In genomic region chr2:71466301-71467179, GRCh38 we compare ENCODE assay signal across 8 cellular contexts. TPM values are rescaled to one million over a fixed set of nuclear protein-coding genes. Genes with fewer than 3 reads are reported as not detected.
DNase-seq lines count a peak whose midpoint lies in the region; TF ChIP-seq lines count a peak whose summit lies in the region.

No MANE protein-coding gene starts in this region.

- intact Hi-C loops in testis (cut with DNase I; ENCODE audit: low total_unique reads) = no loop called here

- H3K9ac ChIP-seq in liver (ENCODE audit: low read depth in 1 of 2, low read length in 2 of 2) = peak overlapping the region in 1 of 2 donors; percentile 79

- 1% methylated on average over 78 of the region's 78 CpGs for WGBS in liver
- WGBS in testis, 2 donors = 1 to 2% methylated on average over 22 to 56 of the region's 78 CpGs

- peaks cover 2 to 23% (median 14%) of the 10 kb centered on the region in 4 donors for H3K4me1 ChIP-seq in liver (ENCODE audit: control insufficient read depth in 4 of 4, insufficient read depth in 4 of 4, low read length in 3 of 4)
- H3K4me1 ChIP-seq in testis = no peaks in the 10 kb centered on the region

- TF ChIP-seq CTCF in choroid plexus epithelial cell (conservative IDR thresholded peaks at IDR 0.05; ENCODE audit: low read depth, low read length) (no peak), liver (IDR thresholded peaks at IDR 0.05; ENCODE audit: low read depth, low read length, missing input control) (no peak), testis (IDR thresholded peaks at IDR 0.05) (no peak)

- TF ChIP-seq RAD21 in liver (IDR thresholded peaks at IDR 0.05) = peak in 1 of 2 donors; percentile 33

- H3K9me3 ChIP-seq in liver (ENCODE audit: control insufficient read depth in 4 of 4, low read length in 3 of 4) = no peaks in the 10 kb centered on the region
- H3K9me3 ChIP-seq in testis = no peaks in the 10 kb centered on the region

- H3K36me3 ChIP-seq in liver (ENCODE audit: control insufficient read depth in 4 of 4, insufficient read depth in 3 of 4, low read depth in 1 of 4, low read length in 3 of 4) (no peaks in the 10 kb centered on the region), testis (ENCODE audit: low read depth, missing control alignments) (no peaks in the 10 kb centered on the region)

- DNase-seq in NCI-H1417 (lab: John Stamatoyannopoulos, UW) (peak in 2 of 3 experiments; percentile 75 to 76), NCI-H1417 treated with DMSO at 0.1 percent for 48 hours (lab: John Stamatoyannopoulos, UW) (no peak), NCI-H2171 treated with DMSO at 0.1 percent for 48 hours (lab: John Stamatoyannopoulos, UW) (peak; percentile 4), choroid plexus epithelial cell (ENCODE audit: low read depth) (no peak), testis (no peak), SKM-1 treated with dmso at 0.1 percent for 144 hours (lab: John Stamatoyannopoulos, UW; ENCODE audit: unreplicated experiment) (no peak), NCI-H128 (lab: John Stamatoyannopoulos, UW; ENCODE audit: unreplicated experiment) (no peak)

- H3K27me3 ChIP-seq in liver (ENCODE audit: control insufficient read depth in 4 of 4, insufficient read depth in 4 of 4, low read length in 3 of 4) (no peaks in the 10 kb centered on the region), testis (no peaks in the 10 kb centered on the region)

- TF ChIP-seq POLR2A in testis (IDR thresholded peaks at IDR 0.05) = no peak

- H3K27ac ChIP-seq in liver (ENCODE audit: low read depth in 1 of 2, low read length in 2 of 2) (peak overlapping the region; percentile 69 to 71), testis (no peak overlapping the region)

- H3K4me3 ChIP-seq in choroid plexus epithelial cell (ENCODE audit: low read depth, low read length) (peak overlapping the region; percentile 67), liver (ENCODE audit: low read depth in 1 of 3, low read length in 3 of 3) (peak overlapping the region; percentile 68 to 79 (median 77)), testis (peak overlapping the region; percentile 48 to 60)

TF ChIP-seq in liver, 16 proteins besides CTCF, POLR2A, EP300 and RAD21:
- TF ChIP-seq FOXA2 (IDR thresholded peaks at IDR 0.05) = no peak
- TF ChIP-seq JUND (IDR thresholded peaks at IDR 0.05) = no peak
- no peak for TF ChIP-seq EGR1 (IDR thresholded peaks at IDR 0.05; ENCODE audit: low read depth in 2 of 2)
- TF ChIP-seq ATF3 (IDR thresholded peaks at IDR 0.05) = no peak
- TF ChIP-seq SP1 (IDR thresholded peaks at IDR 0.05) = no peak
- no peak for TF ChIP-seq RXRA (IDR thresholded peaks at IDR 0.05)
- no peak for TF ChIP-seq YY1 (IDR thresholded peaks at IDR 0.05)
- TF ChIP-seq HNF4G (IDR thresholded peaks at IDR 0.05) = no peak
- no peak for TF ChIP-seq HNF4A (conservative IDR thresholded peaks at IDR 0.05)
- no peak for TF ChIP-seq MAX (IDR thresholded peaks at IDR 0.05)
- TF ChIP-seq FOXA1 (IDR thresholded peaks at IDR 0.05) = no peak
- TF ChIP-seq NR2F2 (IDR thresholded peaks at IDR 0.05) = no peak
- TF ChIP-seq REST (IDR thresholded peaks at IDR 0.05) = no peak
- TF ChIP-seq ZBTB33 (IDR thresholded peaks at IDR 0.05) = no peak
- no peak for TF ChIP-seq GABPA (IDR thresholded peaks at IDR 0.05 in 1 of 2, conservative IDR thresholded peaks at IDR 0.05 in 1 of 2)

RNA-seq across cellular contexts. Expression of gene DYSF, which starts 13.2 kb away (rescaled TPM):
- total RNA-seq in liver (10 to 100 TPM; 15.1 to 20.8 TPM), testis (1 to 10 TPM; 6.8 to 8.9 TPM)
- polyA plus RNA-seq in liver (10 to 100 TPM in 1 of 2 donors, 1 to 10 TPM in 1; 8.5 to 12.0 TPM), testis (ENCODE audit: insufficient read depth, low read depth, low replicate concordance) (10.9 TPM)

Comparison
In these comparisons a context has a peak if more than half of its experiments do, and no peak if none do; other contexts are left out.
1. DNase-seq: peak in NCI-H1417 (2 of 3) and NCI-H2171 treated with DMSO at 0.1 percent for 48 hours (single experiment); none in NCI-H1417 treated with DMSO at 0.1 percent for 48 hours (single experiment), choroid plexus epithelial cell (single experiment), testis (single experiment), SKM-1 treated with dmso at 0.1 percent for 144 hours (single experiment) and NCI-H128 (single experiment).
2. H3K27ac ChIP-seq: peak in liver (2 of 2); none in testis (0 of 2).
3. Peak in every context shown above with its lines, with median percentiles within 50 percentile points of each other: H3K4me3 ChIP-seq.